Comparison of ENCODE assay signal across 16 cellular contexts in the genomic region with DNA sequence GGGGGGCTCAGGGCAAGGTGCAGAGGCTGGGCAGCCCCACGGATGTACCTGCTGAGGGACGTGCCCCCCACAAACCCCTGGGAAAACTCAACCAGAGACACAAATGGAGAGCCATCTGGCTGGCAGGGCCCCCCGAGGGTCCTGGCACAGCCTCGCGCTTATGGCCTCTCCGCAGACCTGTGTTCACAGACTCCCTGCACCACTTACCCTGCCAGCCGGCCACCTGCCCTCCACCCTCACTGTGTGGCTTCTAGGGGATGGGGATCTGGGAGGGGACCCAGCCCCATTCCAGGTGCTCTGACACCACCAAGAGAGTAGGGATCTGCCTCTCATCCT. TPM values are rescaled to one million over a fixed set of nuclear protein-coding genes. Genes with fewer than 3 reads are reported as not detected.
DNase-seq lines count a peak whose midpoint lies in the region; ATAC-seq and TF ChIP-seq lines count a peak whose summit lies in the region.
"Had no signal": no experiment of that assay in that cellular context is flagged by ENCODE, and none has a peak within 500 bp of the region (broad histone marks: within the 10 kb centered on the region; RNA-seq: fewer than 3 reads in every experiment).

No MANE protein-coding gene starts in this region.

- H3K4me1 Mint-ChIP-seq in stimulated activated effector memory CD8-positive, alpha-beta T cell treated with anti-CD3 and anti-CD28 coated beads, Interleukin-12 subunit alpha, Interleukin-12 subunit beta, amount 100 ng/mL, for 72 hours: peaks cover 8% of the 10 kb centered on the region

- H3K36me3 ChIP-seq in HEK293 (ENCODE audit: control insufficient read depth in 2 of 2, insufficient read depth in 1 of 2, low read length in 2 of 2) (no peaks in the 10 kb centered on the region), adrenal gland (replicated peaks in 1 of 2) (no peaks in the 10 kb centered on the region), lower lobe of right lung (no peaks in the 10 kb centered on the region), testis (ENCODE audit: low read depth, missing control alignments) (no peaks in the 10 kb centered on the region)

- no peaks in the 10 kb centered on the region for H3K9me3 Mint-ChIP-seq in stimulated activated effector memory CD8-positive, alpha-beta T cell treated with anti-CD3 and anti-CD28 coated beads, Interleukin-12 subunit alpha, Interleukin-12 subunit beta, amount 100 ng/mL, for 72 hours
- H3K9me3 Mint-ChIP-seq: CD8-positive, alpha-beta T cell; central memory CD8-positive, alpha-beta T cell; memory B cell had no signal

- H3K27ac ChIP-seq in HEK293 (ENCODE audit: extremely low read depth, low read depth, low read length) (no peak overlapping the region), adrenal gland (peak overlapping the region in 3 of 5 donors; percentile 23 to 93 (median 59)), lower lobe of right lung (peak overlapping the region; percentile 27), testis (peak overlapping the region; percentile 45 to 66)

- CTCF ChIA-PET in HEK293 (lab: Yijun Ruan, JAX): interaction anchor here (0.6 to 1.1 kb wide), 4 partner anchors 48 to 1042 kb away, joined by 3 read pairs; no protein-coding TSS in a partner anchor

- H3K4me1 ChIP-seq in HEK293 (ENCODE audit: control insufficient read depth, insufficient read depth, low read length) (no peaks in the 10 kb centered on the region), adrenal gland (replicated peaks in 1 of 2) (peaks cover 0 to 16% of the 10 kb centered on the region in 2 donors), lower lobe of right lung (peaks cover 35% of the 10 kb centered on the region), testis (peaks cover 13% of the 10 kb centered on the region)

- ATAC-seq in lower lobe of right lung: no peak
- ATAC-seq in stimulated activated effector memory CD8-positive, alpha-beta T cell treated with anti-CD3 and anti-CD28 coated beads, Interleukin-12 subunit alpha, Interleukin-12 subunit beta, amount 100 ng/mL, for 72 hours: no peak
- ATAC-seq: activated CD8-positive, alpha-beta T cell treated with anti-CD3 and anti-CD28 coated beads, Interleukin-2, amount 10 ng/mL, durations not matched to agents 7 days and 5 days; CD8-positive, alpha-beta T cell had no signal

- H3K36me3 Mint-ChIP-seq in stimulated activated effector memory CD8-positive, alpha-beta T cell treated with anti-CD3 and anti-CD28 coated beads, Interleukin-12 subunit alpha, Interleukin-12 subunit beta, amount 100 ng/mL, for 72 hours: peaks cover 5% of the 10 kb centered on the region
- H3K36me3 Mint-ChIP-seq: CD8-positive, alpha-beta T cell had no signal

- no peak overlapping the region for H3K4me3 ChIP-seq in HEK293 (ENCODE audit: low read depth, low read length)
- no peak overlapping the region for H3K4me3 ChIP-seq in adrenal gland
- no peak overlapping the region for H3K4me3 ChIP-seq in lower lobe of right lung
- no peak overlapping the region for H3K4me3 ChIP-seq in testis
- no peak overlapping the region for H3K4me3 ChIP-seq in foreskin fibroblast (ENCODE audit: low read depth in 1 of 2, low read length in 2 of 2)

- H3K9me3 ChIP-seq in HEK293 (ENCODE audit: control insufficient read depth, insufficient read depth, low read depth, low read length) (no peaks in the 10 kb centered on the region), adrenal gland (replicated peaks in 1 of 3) (no peaks in the 10 kb centered on the region), lower lobe of right lung (no peaks in the 10 kb centered on the region), testis (no peaks in the 10 kb centered on the region)

- intact Hi-C loops in adrenal gland (cut with DNase I): no loop called here
- intact Hi-C loops in lower lobe of right lung (cut with DNase I): no loop called here
- intact Hi-C loops in testis (cut with DNase I; ENCODE audit: low total_unique reads): no loop called here

- no peaks in the 10 kb centered on the region for H3K27me3 ChIP-seq in adrenal gland
- H3K27me3 ChIP-seq in lower lobe of right lung (ENCODE audit: low read depth): no peaks in the 10 kb centered on the region
- no peaks in the 10 kb centered on the region for H3K27me3 ChIP-seq in testis

- POLR2A ChIA-PET in HEK293 (lab: Yijun Ruan, JAX): interaction anchor here (0.7 to 1.1 kb wide), 3 partner anchors 30 to 101 kb away, joined by 3 to 4 read pairs (median 3); partner anchors contain the start of gene TPD52L2

- TF ChIP-seq POLR2A in adrenal gland (IDR thresholded peaks at IDR 0.05): no peak
- TF ChIP-seq POLR2A in testis (IDR thresholded peaks at IDR 0.05): no peak

- H3K27ac Mint-ChIP-seq in stimulated activated effector memory CD8-positive, alpha-beta T cell treated with anti-CD3 and anti-CD28 coated beads, Interleukin-12 subunit alpha, Interleukin-12 subunit beta, amount 100 ng/mL, for 72 hours: no peak overlapping the region
- H3K27ac Mint-ChIP-seq: activated CD8-positive, alpha-beta T cell treated with anti-CD3 and anti-CD28 coated beads, Interleukin-2, amount 10 ng/mL, durations not matched to agents 7 days and 5 days; CD8-positive, alpha-beta T cell; memory B cell had no signal

- no peak for DNase-seq in adrenal gland
- no peak for DNase-seq in lower lobe of right lung
- no peak for DNase-seq in testis
- no peak for DNase-seq in stimulated activated effector memory CD8-positive, alpha-beta T cell treated with anti-CD3 and anti-CD28 coated beads, Interleukin-12 subunit alpha, Interleukin-12 subunit beta, amount 100 ng/mL, for 72 hours (ENCODE audit: low spot score in 2 of 2)
- DNase-seq in SW 1271 (lab: John Stamatoyannopoulos, UW): no peak
- DNase-seq in foreskin fibroblast: no peak
- DNase-seq: activated CD8-positive, alpha-beta T cell treated with anti-CD3 and anti-CD28 coated beads, Interleukin-2, amount 10 ng/mL, durations not matched to agents 7 days and 5 days; stimulated activated CD4-positive, alpha-beta T cell treated with anti-CD3 and anti-CD28 coated beads, Interleukin-4, amount 100 ng/mL, for 24 hours; stimulated activated naive CD4-positive, alpha-beta T cell had no signal

- no peak overlapping the region for H3K4me3 Mint-ChIP-seq in stimulated activated effector memory CD8-positive, alpha-beta T cell treated with anti-CD3 and anti-CD28 coated beads, Interleukin-12 subunit alpha, Interleukin-12 subunit beta, amount 100 ng/mL, for 72 hours
- H3K4me3 Mint-ChIP-seq: activated CD8-positive, alpha-beta T cell treated with anti-CD3 and anti-CD28 coated beads, Interleukin-2, amount 10 ng/mL, durations not matched to agents 7 days and 5 days; CD8-positive, alpha-beta T cell; central memory CD8-positive, alpha-beta T cell; memory B cell had no signal

- no peak for TF ChIP-seq CTCF in HEK293 (tag by site-specific recombination; IDR thresholded peaks at IDR 0.05)
- no peak for TF ChIP-seq CTCF in adrenal gland (IDR thresholded peaks at IDR 0.05)
- TF ChIP-seq CTCF in lower lobe of right lung (IDR thresholded peaks at IDR 0.05): no peak
- no peak for TF ChIP-seq CTCF in testis (IDR thresholded peaks at IDR 0.05)
- TF ChIP-seq CTCF in foreskin fibroblast (IDR thresholded peaks at IDR 0.05; ENCODE audit: low read depth, low read length): no peak

- WGBS in adrenal gland, 4 donors: 50 to 88% (median 79%) methylated on average over 1 to 7 of the region's 7 CpGs; no CpG with 5 or more reads in 1 of the 4 donors
- 84 to 93% methylated on average over 7 of the region's 7 CpGs for WGBS in testis, 2 donors

TF ChIP-seq in HEK293, 187 proteins besides CTCF, POLR2A, EP300 and RAD21 (continues in another document):
- TF ChIP-seq, protein P1, sequence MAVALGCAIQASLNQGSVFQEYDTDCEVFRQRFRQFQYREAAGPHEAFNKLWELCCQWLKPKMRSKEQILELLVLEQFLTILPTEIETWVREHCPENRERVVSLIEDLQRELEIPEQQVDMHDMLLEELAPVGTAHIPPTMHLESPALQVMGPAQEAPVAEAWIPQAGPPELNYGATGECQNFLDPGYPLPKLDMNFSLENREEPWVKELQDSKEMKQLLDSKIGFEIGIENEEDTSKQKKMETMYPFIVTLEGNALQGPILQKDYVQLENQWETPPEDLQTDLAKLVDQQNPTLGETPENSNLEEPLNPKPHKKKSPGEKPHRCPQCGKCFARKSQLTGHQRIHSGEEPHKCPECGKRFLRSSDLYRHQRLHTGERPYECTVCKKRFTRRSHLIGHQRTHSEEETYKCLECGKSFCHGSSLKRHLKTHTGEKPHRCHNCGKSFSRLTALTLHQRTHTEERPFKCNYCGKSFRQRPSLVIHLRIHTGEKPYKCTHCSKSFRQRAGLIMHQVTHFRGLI (tag by site-specific recombination; IDR thresholded peaks at IDR 0.05): no peak

RNA-seq across cellular contexts. Expression of gene ZBTB46, which starts 3.4 kb away (rescaled TPM):
- 10 to 100 TPM in 5 of 8 donors, 1 to 10 TPM in 3; 7.7 to 22.4 (median 13.8) TPM for total RNA-seq in adrenal gland
- polyA plus RNA-seq in adrenal gland: 10 to 100 TPM in 1 of 3 donors, 1 to 10 TPM in 1, under 1 TPM in 1; 0.77 to 11.3 (median 5.4) TPM
- 9.9 TPM for total RNA-seq in lower lobe of right lung
- total RNA-seq in testis: 10 to 100 TPM; 12.5 to 15.4 TPM
- 5.2 TPM for polyA plus RNA-seq in testis (ENCODE audit: insufficient read depth, low read depth, low replicate concordance)
- total RNA-seq: CD8-positive, alpha-beta T cell had no signal

RNA-seq across cellular contexts. Expression of gene ABHD16B, which starts 26.8 kb away (rescaled TPM):
- total RNA-seq in adrenal gland: not detected
- 1 to 10 TPM in 1 of 3 donors, under 1 TPM in 1, not detected in 1; 0.54 to 1.2 TPM for polyA plus RNA-seq in adrenal gland
- not detected for total RNA-seq in lower lobe of right lung
- total RNA-seq in testis: 10 to 100 TPM; 13.8 to 20.9 TPM
- 10.8 TPM for polyA plus RNA-seq in testis (ENCODE audit: insufficient read depth, low read depth, low replicate concordance)
- total RNA-seq: activated CD8-positive, alpha-beta T cell treated with anti-CD3 and anti-CD28 coated beads, Interleukin-2, amount 10 ng/mL, durations not matched to agents 7 days and 5 days; CD8-positive, alpha-beta T cell; HT1080; NCI-H460; pulmonary artery endothelial cell had no signal

RNA-seq across cellular contexts. Expression of gene TPD52L2, which starts 30.6 kb away (rescaled TPM):
- 100 to 1,000 TPM in 6 of 8 donors, 10 to 100 TPM in 2; 88.1 to 125 (median 113) TPM for total RNA-seq in adrenal gland
- 100 to 1,000 TPM in 2 of 3 donors, 10 to 100 TPM in 1; 92.2 to 114 (median 110) TPM for polyA plus RNA-seq in adrenal gland
- 76.9 TPM for total RNA-seq in lower lobe of right lung
- 100 to 1,000 TPM; 100 to 132 TPM for total RNA-seq in testis
- polyA plus RNA-seq in testis (ENCODE audit: insufficient read depth, low read depth, low replicate concordance): 89.9 TPM

Comparison
In these comparisons a context has a peak if more than half of its experiments do, and no peak if none do; other contexts are left out.
1. RNA of gene ABHD16B, which starts 26.8 kb away (total RNA-seq): 13.8 to 20.9 TPM in testis; not detected in adrenal gland and not detected in lower lobe of right lung (single experiment); every median in the first group is over 10 times any median in the second.